In the genomic region with DNA sequence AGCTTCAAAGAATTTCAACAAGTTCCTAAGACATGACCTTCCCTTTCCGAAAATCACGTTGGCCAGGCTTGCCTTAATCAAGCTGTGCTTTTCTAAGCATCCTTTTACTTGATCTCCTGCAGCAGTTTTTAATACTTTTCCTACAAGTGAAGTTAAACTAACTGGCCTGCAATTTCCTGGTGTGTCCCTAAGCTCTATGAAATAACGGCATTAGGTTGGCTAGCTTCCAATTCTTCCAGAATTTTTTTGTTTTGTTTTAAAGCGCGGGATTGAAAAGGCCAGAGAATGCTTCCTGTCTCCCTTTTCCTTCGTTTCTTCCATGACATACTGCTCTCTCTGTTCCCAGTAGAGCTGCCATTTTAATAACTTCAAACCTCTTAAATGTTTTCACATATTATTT, we compare ENCODE assay signal across 24 cellular contexts. TPM values are rescaled to one million over a fixed set of nuclear protein-coding genes. Genes with fewer than 3 reads are reported as not detected.
"Had no signal": no experiment of that assay in that cellular context is flagged by ENCODE, and none has a peak within 500 bp of the region (broad histone marks: within the 10 kb centered on the region; RNA-seq: fewer than 3 reads in every experiment).

No MANE protein-coding gene starts in this region.

- H3K36me3 Mint-ChIP-seq: memory B cell; naive thymus-derived CD8-positive, alpha-beta T cell; T-cell had no signal

- H3K27me3 ChIP-seq: right atrium auricular region, tibial nerve had no signal

- H3K4me3 Mint-ChIP-seq: activated naive CD8-positive, alpha-beta T cell treated with anti-CD3 and anti-CD28 coated beads, Interleukin-2, amount 50 U/mL, for 24 hours; activated T-helper 17 cell treated with anti-CD3 and anti-CD28 coated beads, Interleukin-2, amount 50 U/mL, for 72 hours; endodermal cell; memory B cell; naive thymus-derived CD8-positive, alpha-beta T cell; T-cell had no signal

- H3K9me3 ChIP-seq: left ventricle myocardium inferior, right atrium auricular region, tibial nerve had no signal

- H3K4me1 ChIP-seq: left ventricle myocardium inferior, right atrium auricular region had no signal

- H3K27ac ChIP-seq: dorsolateral prefrontal cortex, left ventricle myocardium inferior, right atrium auricular region had no signal

- ATAC-seq: activated naive CD8-positive, alpha-beta T cell treated with anti-CD3 and anti-CD28 coated beads, Interleukin-2, amount 50 U/mL, for 24 hours; activated T-helper 17 cell treated with anti-CD3 and anti-CD28 coated beads, Interleukin-2, amount 50 U/mL, for 72 hours; naive thymus-derived CD8-positive, alpha-beta T cell; T-cell had no signal

- DNase-seq: activated CD4-positive, alpha-beta T cell treated with anti-CD3 and anti-CD28 coated beads, Interleukin-2, amount 50 U/mL, for 48 hours; activated CD4-positive, CD25-positive, alpha-beta regulatory T cell treated with anti-CD3 and anti-CD28 coated beads, Interleukin-2, amount 50 U/mL, for 72 hours; activated naive CD4-positive, alpha-beta T cell treated with Interleukin-2 at 50 U/mL for 16 hours; activated naive CD8-positive, alpha-beta T cell treated with anti-CD3 and anti-CD28 coated beads, Interleukin-2, amount 50 U/mL, for 24 hours; aorta; cerebellar nuclear complex; dorsolateral prefrontal cortex; endodermal cell; erythroblast; glutamatergic neuron; hypothalamus; kidney; left ventricle myocardium inferior; naive thymus-derived CD8-positive, alpha-beta T cell; stimulated activated CD4-positive, alpha-beta T cell treated with anti-CD3 and anti-CD28 coated beads, Interleukin-4, amount 100 ng/mL, for 24 hours; stimulated activated naive CD4-positive, alpha-beta T cell; substantia nigra; T-cell; T-helper 9 cell had no signal

- H3K4me1 Mint-ChIP-seq: activated naive CD8-positive, alpha-beta T cell treated with anti-CD3 and anti-CD28 coated beads, Interleukin-2, amount 50 U/mL, for 24 hours; activated T-helper 17 cell treated with anti-CD3 and anti-CD28 coated beads, Interleukin-2, amount 50 U/mL, for 72 hours; memory B cell; naive thymus-derived CD8-positive, alpha-beta T cell; T-cell had no signal

- H3K27me3 Mint-ChIP-seq: activated naive CD8-positive, alpha-beta T cell treated with anti-CD3 and anti-CD28 coated beads, Interleukin-2, amount 50 U/mL, for 24 hours had no signal

- H3K36me3 ChIP-seq: left ventricle myocardium inferior, right atrium auricular region, tibial nerve had no signal

- H3K27ac Mint-ChIP-seq: activated naive CD8-positive, alpha-beta T cell treated with anti-CD3 and anti-CD28 coated beads, Interleukin-2, amount 50 U/mL, for 24 hours; activated T-helper 17 cell treated with anti-CD3 and anti-CD28 coated beads, Interleukin-2, amount 50 U/mL, for 72 hours; endodermal cell; memory B cell; naive thymus-derived CD8-positive, alpha-beta T cell; T-cell had no signal

- H3K4me3 ChIP-seq: dorsolateral prefrontal cortex, left ventricle myocardium inferior, right atrium auricular region, skin epidermis, tibial nerve had no signal

- H3K9me3 Mint-ChIP-seq: activated naive CD8-positive, alpha-beta T cell treated with anti-CD3 and anti-CD28 coated beads, Interleukin-2, amount 50 U/mL, for 24 hours; activated T-helper 17 cell treated with anti-CD3 and anti-CD28 coated beads, Interleukin-2, amount 50 U/mL, for 72 hours; memory B cell; naive thymus-derived CD8-positive, alpha-beta T cell; T-cell had no signal

RNA-seq across cellular contexts. Expression of gene SPAG17, which starts 40.3 kb away (rescaled TPM):
- polyA plus RNA-seq: aorta; naive thymus-derived CD8-positive, alpha-beta T cell had no signal
